ENCODE assay signal across 33 cellular contexts in the genomic region with DNA sequence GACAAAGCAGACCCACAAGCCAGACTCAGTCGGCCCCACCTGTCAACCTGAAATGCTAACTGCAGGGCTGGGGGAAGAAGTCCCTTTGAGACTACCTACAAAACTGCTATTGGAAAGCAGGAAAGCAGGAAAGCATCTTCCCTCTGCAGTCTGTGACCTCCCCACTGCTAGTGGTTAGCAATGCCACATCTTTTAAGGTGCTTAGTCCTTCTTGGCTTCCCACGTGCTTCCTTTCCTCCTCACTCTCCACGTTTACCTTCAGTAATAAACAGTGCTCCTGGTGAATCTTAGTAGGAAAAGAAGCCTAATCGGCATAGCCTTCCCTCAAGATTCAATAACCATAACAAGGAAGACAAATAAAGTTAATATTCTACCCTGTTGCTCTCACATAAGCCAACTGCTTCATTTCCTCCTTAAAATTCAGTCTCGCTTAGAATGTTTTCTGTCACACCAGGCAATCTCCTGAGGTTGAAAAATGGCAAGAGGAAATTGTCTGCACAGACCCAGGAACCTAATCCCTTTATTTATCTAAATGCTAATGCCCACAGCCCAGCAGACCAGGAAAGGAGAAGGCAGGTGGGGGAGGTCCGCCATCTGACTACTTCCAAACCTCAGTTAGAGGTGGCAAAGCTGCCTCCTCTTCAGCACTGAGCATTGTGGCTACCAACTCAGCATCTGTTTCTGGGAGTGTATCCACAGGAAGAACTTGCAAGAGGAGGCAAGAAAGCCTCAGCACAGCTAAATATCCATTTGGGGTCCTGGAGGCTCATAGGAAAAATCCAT.
A peak's percentile ranks its signal among the peaks of the same experiment; 100 is the strongest.
DNase-seq lines count a peak whose midpoint lies in the region; ATAC-seq, FAIRE-seq and TF ChIP-seq lines count a peak whose summit lies in the region.
"Had no signal": no experiment of that assay in that cellular context is flagged by ENCODE, and none has a peak within 500 bp of the region (broad histone marks: within the 10 kb centered on the region; RNA-seq: fewer than 3 reads in every experiment).

No MANE protein-coding gene starts in this region.

- H4K8ac ChIP-seq in H1 (ENCODE audit: extremely low read depth, insufficient read depth, low read length) = no peak overlapping the region
- peak overlapping the region; percentile 88 for H4K8ac ChIP-seq in mesendoderm (ENCODE audit: low read depth, low read length)

- H3K18ac ChIP-seq in H1 (ENCODE audit: extremely low read depth, low read length) = no peak overlapping the region
- peak overlapping the region; percentile 82 for H3K18ac ChIP-seq in mesendoderm (ENCODE audit: low read length)

- TF ChIP-seq CTCF in HepG2 (CRISPR knock-in tag; IDR thresholded peaks at IDR 0.05) = no peak
- no peak for TF ChIP-seq CTCF in right lobe of liver (IDR thresholded peaks at IDR 0.05)
- TF ChIP-seq CTCF in H1 (IDR thresholded peaks at IDR 0.05; ENCODE audit: control extremely low read depth in 1 of 3, insufficient read depth in 1 of 3, low read depth in 1 of 3, low read length in 3 of 3) = no peak
- no peak for TF ChIP-seq CTCF in tibial nerve (IDR thresholded peaks at IDR 0.05)
- TF ChIP-seq CTCF in heart right ventricle (IDR thresholded peaks at IDR 0.05) = no peak

- peaks cover 6% of the 10 kb centered on the region for H3K27me3 Mint-ChIP-seq in activated CD4-positive, alpha-beta memory T cell treated with anti-CD3 and anti-CD28 coated beads for 36 hours
- no peaks in the 10 kb centered on the region for H3K27me3 Mint-ChIP-seq in activated T-helper 2 cell treated with anti-CD3 and anti-CD28 coated beads, Interferon-gamma antibody, Interleukin-2, Interleukin-4, amounts not matched to agents 10 μg/mL and 5 μg/mL and 100 μg/mL, durations not matched to agents 14 hours and 24 hours and 36 hours (ENCODE audit: low read depth)

- no peak for TF ChIP-seq POLR2A in HepG2 (IDR thresholded peaks at IDR 0.05; ENCODE audit: insufficient read depth in 1 of 2, low read depth in 2 of 2, low read length in 2 of 2)
- no peak for TF ChIP-seq POLR2A in right lobe of liver (IDR thresholded peaks at IDR 0.05)
- no peak for TF ChIP-seq POLR2A in H1 (IDR thresholded peaks at IDR 0.05; ENCODE audit: control extremely low read depth in 1 of 2, low read depth in 2 of 2, low read length in 2 of 2)
- no peak for TF ChIP-seq POLR2A in tibial nerve (IDR thresholded peaks at IDR 0.05)

- H3K4me3 ChIP-seq in HepG2 (replicated peaks in 1 of 3; ENCODE audit: insufficient read depth in 1 of 3, low read depth in 2 of 3, low read length in 3 of 3) (no peak overlapping the region), right lobe of liver (no peak overlapping the region), H1 (ENCODE audit: extremely low read depth in 1 of 4, insufficient read depth in 2 of 4, low read depth in 3 of 4, low read length in 4 of 4) (no peak overlapping the region), mesendoderm (ENCODE audit: low read length) (no peak overlapping the region), tibial nerve (no peak overlapping the region), heart right ventricle (no peak overlapping the region)
- H3K4me3 ChIP-seq: GM23248, ovary, skin epidermis had no signal

- no TSS peak for BruUV-seq in HepG2 (replicated peaks; lab: Mats Ljungman, UMichigan)

- H2AK5ac ChIP-seq in H1 (ENCODE audit: low read depth, low read length) (no peak overlapping the region), mesendoderm (ENCODE audit: low read length) (no peak overlapping the region)

- H3K4ac ChIP-seq in H1 (replicated peaks; ENCODE audit: insufficient read length, low read depth, low read length) (no peak overlapping the region), mesendoderm (ENCODE audit: low read depth, low read length) (no peak overlapping the region)

- no peak for DNase-seq in HepG2 (ENCODE audit: low spot score)
- no peak for DNase-seq in right lobe of liver
- no peak for DNase-seq in H1 (ENCODE audit: low read depth in 1 of 2, low spot score in 2 of 2)
- peak; percentile 35 for DNase-seq in mesendoderm
- no peak for DNase-seq in activated CD4-positive, alpha-beta memory T cell treated with anti-CD3 and anti-CD28 coated beads for 36 hours
- no peak for DNase-seq in activated T-helper 2 cell treated with anti-CD3 and anti-CD28 coated beads, Interferon-gamma antibody, Interleukin-2, Interleukin-4, amounts not matched to agents 10 μg/mL and 5 μg/mL and 100 μg/mL, durations not matched to agents 14 hours and 24 hours and 36 hours (ENCODE audit: low spot score)
- no peak for DNase-seq in tibial nerve (ENCODE audit: low spot score in 2 of 2)
- DNase-seq in heart right ventricle = no peak
- DNase-seq: 8988T; activated CD4-positive, alpha-beta T cell treated with anti-CD3 and anti-CD28 coated beads for 36 hours; activated CD8-positive, alpha-beta memory T cell treated with anti-CD3 and anti-CD28 coated beads for 24 hours; activated effector memory CD4-positive, alpha-beta T cell treated with Interleukin-2 at 50 U/mL for 16 hours; activated T-cell treated with anti-CD3 and anti-CD28 coated beads for 4 hours; CD4-positive, CD25-positive, alpha-beta regulatory T cell; DMS79 treated with DMSO at 0.1 percent for 48 hours; effector CD4-positive, alpha-beta T cell; GF-D8; GM23248; natural killer cell; NCI-H2081; NCI-H2227 treated with DMSO at 0.1 percent for 48 hours; NCI-H526; ovary; Right ventricle myocardium superior; stimulated activated naive CD4-positive, alpha-beta T cell; T-helper 17 cell had no signal

- H4K5ac ChIP-seq in H1 (ENCODE audit: insufficient read length, low read depth, low read length) = no peak overlapping the region
- no peak overlapping the region for H4K5ac ChIP-seq in mesendoderm (ENCODE audit: low read length)

- FAIRE-seq in HepG2 (lab: Jason Lieb, UNC) = no peak
- no peak for FAIRE-seq in H1 (lab: Jason Lieb, UNC)
- FAIRE-seq: bronchial epithelial cell, colon, islet of Langerhans, TTC549 had no signal

- no peak overlapping the region for H3K27ac Mint-ChIP-seq in activated CD4-positive, alpha-beta memory T cell treated with anti-CD3 and anti-CD28 coated beads for 36 hours
- no peak overlapping the region for H3K27ac Mint-ChIP-seq in activated T-helper 2 cell treated with anti-CD3 and anti-CD28 coated beads, Interferon-gamma antibody, Interleukin-2, Interleukin-4, amounts not matched to agents 10 μg/mL and 5 μg/mL and 100 μg/mL, durations not matched to agents 14 hours and 24 hours and 36 hours
- H3K27ac Mint-ChIP-seq: activated CD4-positive, alpha-beta T cell treated with anti-CD3 and anti-CD28 coated beads for 36 hours; activated naive CD4-positive, alpha-beta T cell treated with anti-CD3 and anti-CD28 coated beads, Interleukin-2, amount 50 U/mL, for 72 hours; CD4-positive, CD25-positive, alpha-beta regulatory T cell; mesothelial cell of epicardium; natural killer cell; T-helper 17 cell had no signal

- POLR2A ChIA-PET in HepG2 (lab: Yijun Ruan, JAX) = no interaction called here
- POLR2A ChIA-PET in H1 (lab: Charles Lee; ENCODE audit: partially characterized antibody) = no interaction called here
- POLR2A ChIA-PET in activated CD4-positive, alpha-beta memory T cell treated with anti-CD3 and anti-CD28 coated beads for 36 hours (lab: Charles Lee) = no interaction called here

- TF ChIP-seq RAD21 in HepG2 (CRISPR knock-in tag; IDR thresholded peaks at IDR 0.05) (no peak), H1 (IDR thresholded peaks at IDR 0.05 in 1 of 2, conservative IDR thresholded peaks at IDR 0.05 in 1 of 2; ENCODE audit: low read depth in 2 of 2, low read length in 2 of 2) (no peak)

- peaks cover 0 to 4% of the 10 kb centered on the region in 2 experiments; a peak in 1 of 5 replicates for H3K27me3 ChIP-seq in HepG2 (ENCODE audit: control insufficient read depth in 1 of 2, insufficient read depth in 2 of 2, low read length in 2 of 2)
- H3K27me3 ChIP-seq in right lobe of liver = no peaks in the 10 kb centered on the region
- no peaks in the 10 kb centered on the region for H3K27me3 ChIP-seq in H1 (replicated peaks in 1 of 4; ENCODE audit: control insufficient read depth in 3 of 4, extremely low read depth in 1 of 4, insufficient read depth in 3 of 4, low read length in 3 of 4)
- no peaks in the 10 kb centered on the region for H3K27me3 ChIP-seq in mesendoderm (ENCODE audit: insufficient read depth, low read length, poor library complexity)
- no peaks in the 10 kb centered on the region for H3K27me3 ChIP-seq in tibial nerve
- no peaks in the 10 kb centered on the region for H3K27me3 ChIP-seq in heart right ventricle
- H3K27me3 ChIP-seq: ovary had no signal

- H2BK120ac ChIP-seq in H1 (replicated peaks; ENCODE audit: low read depth, low read length) (no peak overlapping the region), mesendoderm (ENCODE audit: low read depth, low read length) (no peak overlapping the region)

- H4K91ac ChIP-seq in H1 (replicated peaks; ENCODE audit: insufficient read length, low read length) = no peak overlapping the region

- no peaks in the 10 kb centered on the region for H3K36me3 Mint-ChIP-seq in activated CD4-positive, alpha-beta memory T cell treated with anti-CD3 and anti-CD28 coated beads for 36 hours
- H3K36me3 Mint-ChIP-seq in activated T-helper 2 cell treated with anti-CD3 and anti-CD28 coated beads, Interferon-gamma antibody, Interleukin-2, Interleukin-4, amounts not matched to agents 10 μg/mL and 5 μg/mL and 100 μg/mL, durations not matched to agents 14 hours and 24 hours and 36 hours (ENCODE audit: low read depth) = no peaks in the 10 kb centered on the region
- H3K36me3 Mint-ChIP-seq: activated naive CD4-positive, alpha-beta T cell treated with anti-CD3 and anti-CD28 coated beads, Interleukin-2, amount 50 U/mL, for 72 hours; CD4-positive, CD25-positive, alpha-beta regulatory T cell; mesothelial cell of epicardium had no signal

- H2AFZ ChIP-seq in HepG2 (ENCODE audit: low read length) = peak overlapping the region; percentile 19
- H2AFZ ChIP-seq in H1 (ENCODE audit: low read length) = peak overlapping the region; percentile 23; the same call in 1 of the 2 replicates
- H2AFZ ChIP-seq: GM23248 had no signal

- no peaks in the 10 kb centered on the region for H3K23me2 ChIP-seq in H1 (ENCODE audit: low read depth, low read length)

- no peak overlapping the region for H3K27ac ChIP-seq in HepG2 (ENCODE audit: extremely low read length, insufficient read depth, low read length)
- no peak overlapping the region for H3K27ac ChIP-seq in right lobe of liver
- no peak overlapping the region for H3K27ac ChIP-seq in H1 (ENCODE audit: low read depth, low read length)
- peak overlapping the region; percentile 42 for H3K27ac ChIP-seq in mesendoderm (ENCODE audit: low read depth, low read length)
- H3K27ac ChIP-seq in tibial nerve = no peak overlapping the region
- no peak overlapping the region for H3K27ac ChIP-seq in heart right ventricle
- H3K27ac ChIP-seq: GM23248, ovary, skin epidermis had no signal

- H3K14ac ChIP-seq in H1 (ENCODE audit: insufficient read length) = no peak overlapping the region

- no peak overlapping the region for H2BK20ac ChIP-seq in H1 (ENCODE audit: low read length)

- TF ChIP-seq EP300 in HepG2 (IDR thresholded peaks at IDR 0.05; ENCODE audit: low read depth in 2 of 2, low read length in 2 of 2) = no peak
- no peak for TF ChIP-seq EP300 in HepG2 (CRISPR knock-in tag; IDR thresholded peaks at IDR 0.05; ENCODE audit: borderline replicate concordance)
- no peak for TF ChIP-seq EP300 in H1 (IDR thresholded peaks at IDR 0.05; ENCODE audit: borderline replicate concordance in 1 of 2, low read depth in 2 of 2, low read length in 2 of 2)
- no peak for TF ChIP-seq EP300 in tibial nerve (IDR thresholded peaks at IDR 0.05)

- H4K20me1 ChIP-seq in HepG2 (ENCODE audit: insufficient read depth, low read length) = no peaks in the 10 kb centered on the region
- no peaks in the 10 kb centered on the region for H4K20me1 ChIP-seq in H1 (replicated peaks in 1 of 2; ENCODE audit: control insufficient read depth in 1 of 2, insufficient read depth in 2 of 2, low read length in 2 of 2)

- H2BK5ac ChIP-seq in H1 (ENCODE audit: low read depth, low read length) (peak overlapping the region; percentile 38; the same call in 1 of the 2 replicates), mesendoderm (ENCODE audit: low read length) (peak overlapping the region; percentile 34)

- no peak overlapping the region for H3K9ac ChIP-seq in HepG2 (ENCODE audit: insufficient read depth, low read depth, low read length)
- H3K9ac ChIP-seq in H1 (replicated peaks in 1 of 4; ENCODE audit: extremely low read depth in 1 of 4, low read depth in 3 of 4, low read length in 3 of 4) = no peak overlapping the region
- H3K9ac ChIP-seq in mesendoderm (ENCODE audit: low read length) = no peak overlapping the region
- H3K9ac ChIP-seq: GM23248 had no signal

- H2BK12ac ChIP-seq in H1 (ENCODE audit: low read depth, low read length) = no peak overlapping the region

- H3K36me3 ChIP-seq in HepG2 (replicated peaks in 1 of 2; ENCODE audit: control insufficient read depth in 1 of 2, insufficient read depth in 2 of 2, low read length in 2 of 2) = no peaks in the 10 kb centered on the region
- H3K36me3 ChIP-seq in right lobe of liver = no peaks in the 10 kb centered on the region
- no peaks in the 10 kb centered on the region for H3K36me3 ChIP-seq in H1 (ENCODE audit: control insufficient read depth in 2 of 4, insufficient read depth in 4 of 4, low read length in 3 of 4)
- H3K36me3 ChIP-seq in mesendoderm (ENCODE audit: control insufficient read depth, insufficient read depth, low read length) = no peaks in the 10 kb centered on the region
- no peaks in the 10 kb centered on the region for H3K36me3 ChIP-seq in tibial nerve
- H3K36me3 ChIP-seq in heart right ventricle = no peaks in the 10 kb centered on the region
- H3K36me3 ChIP-seq: ovary had no signal

- peaks cover 16% of the 10 kb centered on the region for H3K4me1 ChIP-seq in HepG2 (ENCODE audit: insufficient read depth, low read length)
- no peaks in the 10 kb centered on the region for H3K4me1 ChIP-seq in right lobe of liver
- peaks cover 0 to 12% (median 8%) of the 10 kb centered on the region in 4 experiments; a peak in 3 of 7 replicates for H3K4me1 ChIP-seq in H1 (replicated peaks in 1 of 4; ENCODE audit: control insufficient read depth in 3 of 4, insufficient read depth in 4 of 4, low read length in 3 of 4)
- peaks cover 4% of the 10 kb centered on the region for H3K4me1 ChIP-seq in mesendoderm (ENCODE audit: control insufficient read depth, low read depth, low read length)
- H3K4me1 ChIP-seq in tibial nerve = no peaks in the 10 kb centered on the region
- peaks cover 0 to 10% (median 0%) of the 10 kb centered on the region in 9 donors for H3K4me1 ChIP-seq in heart right ventricle

- no peak overlapping the region for H3K4me3 Mint-ChIP-seq in activated CD4-positive, alpha-beta memory T cell treated with anti-CD3 and anti-CD28 coated beads for 36 hours
- no peak overlapping the region for H3K4me3 Mint-ChIP-seq in activated T-helper 2 cell treated with anti-CD3 and anti-CD28 coated beads, Interferon-gamma antibody, Interleukin-2, Interleukin-4, amounts not matched to agents 10 μg/mL and 5 μg/mL and 100 μg/mL, durations not matched to agents 14 hours and 24 hours and 36 hours (ENCODE audit: low read depth)
- H3K4me3 Mint-ChIP-seq: activated CD4-positive, alpha-beta T cell treated with anti-CD3 and anti-CD28 coated beads for 36 hours; CD4-positive, CD25-positive, alpha-beta regulatory T cell; mesothelial cell of epicardium; natural killer cell; T-helper 17 cell had no signal

- intact Hi-C loops in HepG2 (cut with micrococcal nuclease; ENCODE audit: unreplicated experiment) = no loop called here
- intact Hi-C loops in right lobe of liver (cut with DNase I) = no loop called here
- intact Hi-C loops in activated CD4-positive, alpha-beta memory T cell treated with anti-CD3 and anti-CD28 coated beads for 36 hours (cut with micrococcal nuclease) = no loop called here
- intact Hi-C loops in activated T-helper 2 cell treated with anti-CD3 and anti-CD28 coated beads, Interferon-gamma antibody, Interleukin-2, Interleukin-4, amounts not matched to agents 10 μg/mL and 5 μg/mL and 100 μg/mL, durations not matched to agents 14 hours and 24 hours and 36 hours (cut with micrococcal nuclease) = no loop called here
- intact Hi-C loops in heart right ventricle (cut with DNase I) = no loop called here

- H2BK15ac ChIP-seq in H1 (ENCODE audit: low read length) (no peak overlapping the region), mesendoderm (replicated peaks; ENCODE audit: low read depth) (peak overlapping the region; percentile 85)

- CTCF ChIA-PET in HepG2 (lab: Yijun Ruan, JAX; ENCODE audit: low intra/inter-chr PET ratio, low total read pairs) (no interaction called here), H1 (lab: Charles Lee; ENCODE audit: partially characterized antibody) (interaction anchor here (1.5 kb wide), 1 partner anchor 10 kb away, joined by 3 read pairs; no protein-coding TSS in a partner anchor)
- CTCF ChIA-PET in activated CD4-positive, alpha-beta memory T cell treated with anti-CD3 and anti-CD28 coated beads for 36 hours (lab: Charles Lee) = no interaction called here

- WGBS in HepG2 (ENCODE audit: low lambda C conversion rate) = 13% methylated on average over 6 of the region's 6 CpGs
- 27% methylated on average over 6 of the region's 6 CpGs for WGBS in right lobe of liver (ENCODE audit: insufficient coverage, low coverage, low lambda C conversion rate, missing lambda C conversion rate)
- WGBS in H1 (ENCODE audit: extremely low coverage in 1 of 2, insufficient coverage in 1 of 2, insufficient read length in 1 of 2, insufficient replicate concordance in 2 of 2, low coverage in 1 of 2, low lambda C conversion rate in 2 of 2, missing lambda C conversion rate in 1 of 2), 2 experiments = 59% methylated on average over 6 of the region's 6 CpGs; no CpG with 5 or more reads in 1 of the 2 experiments
- WGBS in mesendoderm (ENCODE audit: extremely low coverage, insufficient coverage, low lambda C conversion rate) = no CpG with 5 or more reads among the region's 6 CpGs
- WGBS in tibial nerve, 2 donors = 60 to 61% methylated on average over 6 of the region's 6 CpGs
- WGBS in heart right ventricle, 2 donors = 52 to 63% methylated on average over 6 of the region's 6 CpGs

- H3K56ac ChIP-seq in H1 (replicated peaks; ENCODE audit: insufficient read length, low read depth, low read length) (no peak overlapping the region), mesendoderm (ENCODE audit: low read length) (peak overlapping the region; percentile 39)

- no peaks in the 10 kb centered on the region for H3K79me1 ChIP-seq in H1 (ENCODE audit: low read depth, low read length)
- no peaks in the 10 kb centered on the region for H3K79me1 ChIP-seq in mesendoderm (ENCODE audit: low read length)

- no peaks in the 10 kb centered on the region for H3K4me1 Mint-ChIP-seq in activated CD4-positive, alpha-beta memory T cell treated with anti-CD3 and anti-CD28 coated beads for 36 hours (ENCODE audit: low read depth)
- H3K4me1 Mint-ChIP-seq in activated T-helper 2 cell treated with anti-CD3 and anti-CD28 coated beads, Interferon-gamma antibody, Interleukin-2, Interleukin-4, amounts not matched to agents 10 μg/mL and 5 μg/mL and 100 μg/mL, durations not matched to agents 14 hours and 24 hours and 36 hours (ENCODE audit: low read depth) = no peaks in the 10 kb centered on the region
- H3K4me1 Mint-ChIP-seq: activated CD4-positive, alpha-beta T cell treated with anti-CD3 and anti-CD28 coated beads for 36 hours; CD4-positive, CD25-positive, alpha-beta regulatory T cell; natural killer cell; T-helper 17 cell had no signal

- H3K4me2 ChIP-seq in HepG2 (ENCODE audit: low read depth, low read length) = no peak overlapping the region
- peak overlapping the region in 1 of 2 experiments; percentile 7; a peak in 2 of 4 replicates for H3K4me2 ChIP-seq in H1 (ENCODE audit: insufficient read depth in 1 of 2, low read depth in 2 of 2, low read length in 2 of 2)
- no peak overlapping the region for H3K4me2 ChIP-seq in mesendoderm (ENCODE audit: low read length)

- no peaks in the 10 kb centered on the region for H3K9me3 Mint-ChIP-seq in activated CD4-positive, alpha-beta memory T cell treated with anti-CD3 and anti-CD28 coated beads for 36 hours
- no peaks in the 10 kb centered on the region for H3K9me3 Mint-ChIP-seq in activated T-helper 2 cell treated with anti-CD3 and anti-CD28 coated beads, Interferon-gamma antibody, Interleukin-2, Interleukin-4, amounts not matched to agents 10 μg/mL and 5 μg/mL and 100 μg/mL, durations not matched to agents 14 hours and 24 hours and 36 hours
- H3K9me3 Mint-ChIP-seq: activated naive CD4-positive, alpha-beta T cell treated with anti-CD3 and anti-CD28 coated beads, Interleukin-2, amount 50 U/mL, for 72 hours; mesothelial cell of epicardium had no signal

- in situ Hi-C loops in HepG2 (cut with HindIII; ENCODE audit: extremely low pct_ligation_motif_present, low pct_unique_long_range_greater_than_20kb) = no loop called here

- no peak overlapping the region for H3K23ac ChIP-seq in H1 (ENCODE audit: insufficient read length)
- no peak overlapping the region for H3K23ac ChIP-seq in mesendoderm (ENCODE audit: low read length)

- no peak for ATAC-seq in HepG2
- no peak for ATAC-seq in right lobe of liver
- ATAC-seq in heart right ventricle = no peak
- ATAC-seq: activated CD4-positive, alpha-beta T cell treated with anti-CD3 and anti-CD28 coated beads for 36 hours; activated naive CD4-positive, alpha-beta T cell treated with anti-CD3 and anti-CD28 coated beads, Interleukin-2, amount 50 U/mL, for 72 hours; natural killer cell; T-helper 17 cell had no signal

- H3K79me2 ChIP-seq in HepG2 (ENCODE audit: insufficient read depth, low read length) = no peaks in the 10 kb centered on the region
- H3K79me2 ChIP-seq in H1 (ENCODE audit: control insufficient read depth in 1 of 2, insufficient read depth in 2 of 2, low read length in 2 of 2) = no peaks in the 10 kb centered on the region
- H3K79me2 ChIP-seq in mesendoderm (ENCODE audit: control insufficient read depth, insufficient read depth, low read length) = no peaks in the 10 kb centered on the region

- H3K9me3 ChIP-seq in HepG2 (ENCODE audit: low read length) (no peaks in the 10 kb centered on the region), right lobe of liver (no peaks in the 10 kb centered on the region), H1 (ENCODE audit: insufficient read depth in 2 of 2, low read depth in 1 of 2, low read length in 1 of 2) (no peaks in the 10 kb centered on the region; a peak in 1 of 4 replicates), tibial nerve (no peaks in the 10 kb centered on the region), heart right ventricle (no peaks in the 10 kb centered on the region)
- H3K9me3 ChIP-seq: ovary had no signal
